ENCODE assay signal across 13 cellular contexts in genomic region chr16:585351-585750, GRCh38. TPM values are rescaled to one million over a fixed set of nuclear protein-coding genes. Genes with fewer than 3 reads are reported as not detected.
A peak's percentile ranks its signal among the peaks of the same experiment; 100 is the strongest.
DNase-seq lines count a peak whose midpoint lies in the region; ATAC-seq and TF ChIP-seq lines count a peak whose summit lies in the region.
"Had no signal": no experiment of that assay in that cellular context is flagged by ENCODE, and none has a peak within 500 bp of the region (broad histone marks: within the 10 kb centered on the region; RNA-seq: fewer than 3 reads in every experiment).

No MANE protein-coding gene starts in this region.

- H3K4me1 ChIP-seq in right cardiac atrium (ENCODE audit: control insufficient read depth, insufficient read depth, low read length) (no peaks in the 10 kb centered on the region), PC-9 (replicated peaks; ENCODE audit: insufficient read depth) (peaks cover 6% of the 10 kb centered on the region), smooth muscle cell (ENCODE audit: low read depth) (peaks cover 3% of the 10 kb centered on the region)

- H4K20me1 ChIP-seq in PC-9 (ENCODE audit: insufficient read depth) (no peaks in the 10 kb centered on the region; the same call in none of the 2 replicates), smooth muscle cell (ENCODE audit: low read depth) (peaks cover under 1% of the 10 kb centered on the region)

- peaks cover 22% of the 10 kb centered on the region for H3K79me2 ChIP-seq in PC-9 (ENCODE audit: low read depth)
- H3K79me2 ChIP-seq in smooth muscle cell (ENCODE audit: low read depth), result peaks cover 2% of the 10 kb centered on the region

- H3K4me3 ChIP-seq in right cardiac atrium (ENCODE audit: low read length) (no peak overlapping the region), PC-9 (no peak overlapping the region), kidney epithelial cell (ENCODE audit: low read depth, low read length) (no peak overlapping the region), smooth muscle cell (no peak overlapping the region)
- H3K4me3 ChIP-seq: esophagus muscularis mucosa had no signal

- H3F3A ChIP-seq in PC-9 (ENCODE audit: insufficient read depth, low read depth), result peaks cover 7% of the 10 kb centered on the region; the same call in 1 of the 2 replicates
- H3F3A ChIP-seq in smooth muscle cell (ENCODE audit: low read depth), result no peaks in the 10 kb centered on the region

- CTCF ChIA-PET in PC-9 (lab: Charles Lee), result no interaction called here

- H3K27me3 Mint-ChIP-seq in glutamatergic neuron (ENCODE audit: unreplicated experiment), result peaks cover 11% of the 10 kb centered on the region

- POLR2A ChIA-PET in PC-9 (lab: Charles Lee; ENCODE audit: unreplicated experiment), result interaction anchor here (0.6 to 0.9 kb wide), 2 partner anchors 37 to 161 kb away, joined by 3 to 7 read pairs; no protein-coding TSS in a partner anchor

- no peak overlapping the region for H3K9ac ChIP-seq in smooth muscle cell (ENCODE audit: low read depth)

- no peaks in the 10 kb centered on the region for H3K9me2 ChIP-seq in PC-9 (ENCODE audit: insufficient read depth)

- H3K4me1 Mint-ChIP-seq in glutamatergic neuron (ENCODE audit: low read depth, unreplicated experiment), result no peaks in the 10 kb centered on the region

- intact Hi-C loops in right cardiac atrium (cut with DNase I) (loop anchor here in 2 of 4 donors (5.0 to 10.0 kb wide), 2 partner anchors 77 to 79 kb away; partner anchors contain the start of gene RHOT2 (in 1 of the 2)), left cardiac atrium (cut with DNase I) (no loop called here), PC-9 (cut with micrococcal nuclease; ENCODE audit: unreplicated experiment) (no loop called here)

- TF ChIP-seq CTCF in PC-9 (conservative IDR thresholded peaks at IDR 0.05), result 0 out of 2 replicates have a peak, but pooled peaks have one; percentile 24
- peak; percentile 9 for TF ChIP-seq CTCF in kidney epithelial cell (IDR thresholded peaks at IDR 0.05; ENCODE audit: insufficient read depth, low read length, poor library complexity, severe bottlenecking)
- TF ChIP-seq CTCF in glutamatergic neuron (IDR thresholded peaks at IDR 0.05; ENCODE audit: partially characterized antibody, unreplicated experiment), result no peak
- TF ChIP-seq CTCF in smooth muscle cell (IDR thresholded peaks at IDR 0.05; ENCODE audit: borderline replicate concordance, insufficient read depth, poor library complexity, severe bottlenecking), result no peak

- no peak overlapping the region for H3K27ac ChIP-seq in right cardiac atrium (ENCODE audit: low read length)
- no peak overlapping the region for H3K27ac ChIP-seq in PC-9
- no peak overlapping the region for H3K27ac ChIP-seq in smooth muscle cell (ENCODE audit: low read depth)
- H3K27ac ChIP-seq: esophagus muscularis mucosa, HL-60 had no signal

- H3K9me3 ChIP-seq in right cardiac atrium (ENCODE audit: control insufficient read depth, low read length), result no peaks in the 10 kb centered on the region
- H3K9me3 ChIP-seq in PC-9 (ENCODE audit: insufficient read depth, low read depth), result no peaks in the 10 kb centered on the region
- no peaks in the 10 kb centered on the region for H3K9me3 ChIP-seq in smooth muscle cell (replicated peaks; ENCODE audit: low read depth)
- H3K9me3 ChIP-seq: esophagus muscularis mucosa had no signal

- no TSS peak for BruUV-seq in PC-9 (replicated peaks; lab: Mats Ljungman, UMichigan)

- DNase-seq in right cardiac atrium, result peak in 2 of 3 donors; percentile 58 to 64
- DNase-seq in left cardiac atrium, result no peak
- DNase-seq in PC-9, result peak in 1 of 2 experiments; percentile 47
- DNase-seq in kidney epithelial cell (ENCODE audit: low read depth), result no peak
- no peak for DNase-seq in glutamatergic neuron
- DNase-seq in medulla oblongata (ENCODE audit: extremely low spot score), result no peak
- no peak for DNase-seq in smooth muscle cell (lab: John Stamatoyannopoulos, UW; ENCODE audit: unreplicated experiment)
- DNase-seq: NCI-H524 had no signal

- ATAC-seq in right cardiac atrium, result no peak
- no peak for ATAC-seq in left cardiac atrium
- ATAC-seq in GM18870 (IDR thresholded peaks at IDR 0.05; ENCODE audit: unreplicated experiment), result no peak

- H2AFZ ChIP-seq in PC-9 (no peak overlapping the region), smooth muscle cell (ENCODE audit: low read depth) (no peak overlapping the region)

- peaks cover 12% of the 10 kb centered on the region for H3K9me3 Mint-ChIP-seq in glutamatergic neuron (ENCODE audit: unreplicated experiment)

- H3K36me3 ChIP-seq in PC-9 (ENCODE audit: low read depth) (no peaks in the 10 kb centered on the region), kidney epithelial cell (ENCODE audit: control insufficient read depth, insufficient read depth, low read length) (no peaks in the 10 kb centered on the region), smooth muscle cell (ENCODE audit: low read depth) (no peaks in the 10 kb centered on the region)

- H3K4me2 ChIP-seq in PC-9 (no peak overlapping the region), smooth muscle cell (no peak overlapping the region)

- no peaks in the 10 kb centered on the region for H3K36me3 Mint-ChIP-seq in glutamatergic neuron (ENCODE audit: unreplicated experiment)

- 22% methylated on average over 10 of the region's 10 CpGs for WGBS in right cardiac atrium
- WGBS in smooth muscle cell (ENCODE audit: low lambda C conversion rate), result 52% methylated on average over 10 of the region's 10 CpGs

- H3K4me3 Mint-ChIP-seq in glutamatergic neuron (ENCODE audit: unreplicated experiment), result no peak overlapping the region

- H3K27me3 ChIP-seq in right cardiac atrium (ENCODE audit: control insufficient read depth, insufficient read depth) (no peaks in the 10 kb centered on the region), PC-9 (ENCODE audit: insufficient read depth, low read depth) (no peaks in the 10 kb centered on the region), kidney epithelial cell (ENCODE audit: control insufficient read depth, insufficient read depth, low read length) (peaks cover 6% of the 10 kb centered on the region), smooth muscle cell (ENCODE audit: low read depth) (no peaks in the 10 kb centered on the region)

- H3K27ac Mint-ChIP-seq in glutamatergic neuron (ENCODE audit: unreplicated experiment), result no peak overlapping the region

RNA-seq across cellular contexts. Expression of gene RAB40C, which starts 4.5 kb away (rescaled TPM):
- total RNA-seq in right cardiac atrium (10 to 100 TPM; 10.9 to 13.4 (median 11.9) TPM), left cardiac atrium (10 to 100 TPM in 1 of 2 donors, 1 to 10 TPM in 1; 9.9 to 13.5 TPM), PC-9 (2021) (43.6 and 47.1 TPM in 2 replicates), kidney epithelial cell (16.5 and 26.9 TPM in 2 replicates), glutamatergic neuron (ENCODE audit: unreplicated experiment) (48.3 TPM), smooth muscle cell (14.7 and 21.2 TPM in 2 replicates)
- polyA plus RNA-seq in right cardiac atrium (13.4 TPM), smooth muscle cell (27.0 and 28.3 TPM in 2 replicates)

RNA-seq across cellular contexts. Expression of gene PIGQ, which starts 15.6 kb away (rescaled TPM):
- total RNA-seq in right cardiac atrium, result 10 to 100 TPM; 19.8 to 23.0 (median 21.6) TPM
- 22.9 TPM for polyA plus RNA-seq in right cardiac atrium
- total RNA-seq in left cardiac atrium, result 10 to 100 TPM; 19.1 to 21.3 TPM
- total RNA-seq in PC-9 (2021), result 72.5 and 96.1 TPM in 2 replicates
- 54.9 and 63.1 TPM in 2 replicates for total RNA-seq in kidney epithelial cell
- total RNA-seq in glutamatergic neuron (ENCODE audit: unreplicated experiment), result 85.0 TPM
- total RNA-seq in smooth muscle cell, result 21.0 and 30.1 TPM in 2 replicates
- polyA plus RNA-seq in smooth muscle cell, result 45.7 and 51.0 TPM in 2 replicates

RNA-seq across cellular contexts. Expression of gene NHLRC4, which starts 18.5 kb away (rescaled TPM):
- total RNA-seq in right cardiac atrium (under 1 TPM; 0.22 to 0.62 (median 0.54) TPM), left cardiac atrium (under 1 TPM; 0.10 to 0.97 TPM), PC-9 (2021) (not detected in 2 replicates), kidney epithelial cell (0.46 and 2.3 TPM in 2 replicates), glutamatergic neuron (ENCODE audit: unreplicated experiment) (3.4 TPM), smooth muscle cell (0.18 and 0.63 TPM in 2 replicates)
- polyA plus RNA-seq in right cardiac atrium (0.84 TPM), smooth muscle cell (0.85 and 2.6 TPM in 2 replicates)

RNA-seq across cellular contexts. Expression of gene PRR35, which starts 25.2 kb away (rescaled TPM):
- total RNA-seq in right cardiac atrium (not detected), left cardiac atrium (not detected), PC-9 (2021) (0.35 TPM in 1 of 2 replicates, not detected in the other), kidney epithelial cell (not detected in 2 replicates), glutamatergic neuron (ENCODE audit: unreplicated experiment) (not detected), smooth muscle cell (not detected in 2 replicates)
- polyA plus RNA-seq in right cardiac atrium (not detected), smooth muscle cell (not detected in 2 replicates)
- total RNA-seq: esophagus muscularis mucosa; T-helper 2 cell treated with Interferon-gamma antibody and Interleukin-4, amounts not matched to agents 100 ng/mL and 5 ng/mL, for 36 hours; urinary bladder had no signal
- polyA plus RNA-seq: urinary bladder had no signal

RNA-seq across cellular contexts. Expression of gene WFIKKN1, which starts 45.4 kb away (rescaled TPM):
- under 1 TPM; 0.15 to 0.70 (median 0.20) TPM for total RNA-seq in right cardiac atrium
- 0.29 TPM for polyA plus RNA-seq in right cardiac atrium
- under 1 TPM; 0.21 to 0.50 TPM for total RNA-seq in left cardiac atrium
- 6.9 and 9.2 TPM in 2 replicates for total RNA-seq in PC-9 (2021)
- 0.08 TPM in 1 of 2 replicates, not detected in the other for total RNA-seq in kidney epithelial cell
- 61.9 TPM for total RNA-seq in glutamatergic neuron (ENCODE audit: unreplicated experiment)
- total RNA-seq in smooth muscle cell, result 1.5 TPM in 1 of 2 replicates, not detected in the other
- polyA plus RNA-seq in smooth muscle cell, result 0.77 and 0.83 TPM in 2 replicates

Comparison
In these comparisons a context has a peak if more than half of its experiments do, and no peak if none do; other contexts are left out.
1. DNase-seq: peak in right cardiac atrium (2 of 3); none in left cardiac atrium (single experiment), kidney epithelial cell (single experiment), glutamatergic neuron (single experiment), medulla oblongata (single experiment) and smooth muscle cell (single experiment).
2. CTCF ChIP-seq: peak in PC-9 (single experiment) and kidney epithelial cell (single experiment); none in glutamatergic neuron (single experiment) and smooth muscle cell (single experiment).